3 cellular contexts compared by ENCODE assay signal in genomic region chr16:80576343-80576912, GRCh38.
TF ChIP-seq lines count a peak whose summit lies in the region.

No MANE protein-coding gene starts in this region.

TF ChIP-seq in HepG2, 621 proteins besides CTCF, POLR2A, EP300 and RAD21 (continues in another document):
- TF ChIP-seq ARHGAP35 (CRISPR knock-in tag; IDR thresholded peaks at IDR 0.05; ENCODE audit: borderline replicate concordance): no peak
- TF ChIP-seq LCORL (IDR thresholded peaks at IDR 0.05): peak; percentile 51; the same call in 1 of the 2 replicates
- TF ChIP-seq LCORL (CRISPR knock-in tag; IDR thresholded peaks at IDR 0.05): no peak
- TF ChIP-seq FOXP1 (IDR thresholded peaks at IDR 0.05): 0 out of 2 replicates have a peak, but pooled peaks have one; percentile 46
- TF ChIP-seq FOXP1 (CRISPR knock-in tag; IDR thresholded peaks at IDR 0.05): no peak
- TF ChIP-seq ZNF333 (CRISPR knock-in tag; IDR thresholded peaks at IDR 0.05; ENCODE audit: borderline replicate concordance): no peak
- TF ChIP-seq ZNF605 (CRISPR knock-in tag; IDR thresholded peaks at IDR 0.05): no peak
- no peak for TF ChIP-seq MBD4 (IDR thresholded peaks at IDR 0.05; ENCODE audit: borderline replicate concordance, low read length)
- TF ChIP-seq HCFC1 (IDR thresholded peaks at IDR 0.05; ENCODE audit: low read depth, low read length): no peak
- no peak for TF ChIP-seq ZFP41 (CRISPR knock-in tag; IDR thresholded peaks at IDR 0.05; ENCODE audit: borderline replicate concordance)
- no peak for TF ChIP-seq ZNF510 (CRISPR knock-in tag; IDR thresholded peaks at IDR 0.05; ENCODE audit: low read depth)
- TF ChIP-seq, protein P1, sequence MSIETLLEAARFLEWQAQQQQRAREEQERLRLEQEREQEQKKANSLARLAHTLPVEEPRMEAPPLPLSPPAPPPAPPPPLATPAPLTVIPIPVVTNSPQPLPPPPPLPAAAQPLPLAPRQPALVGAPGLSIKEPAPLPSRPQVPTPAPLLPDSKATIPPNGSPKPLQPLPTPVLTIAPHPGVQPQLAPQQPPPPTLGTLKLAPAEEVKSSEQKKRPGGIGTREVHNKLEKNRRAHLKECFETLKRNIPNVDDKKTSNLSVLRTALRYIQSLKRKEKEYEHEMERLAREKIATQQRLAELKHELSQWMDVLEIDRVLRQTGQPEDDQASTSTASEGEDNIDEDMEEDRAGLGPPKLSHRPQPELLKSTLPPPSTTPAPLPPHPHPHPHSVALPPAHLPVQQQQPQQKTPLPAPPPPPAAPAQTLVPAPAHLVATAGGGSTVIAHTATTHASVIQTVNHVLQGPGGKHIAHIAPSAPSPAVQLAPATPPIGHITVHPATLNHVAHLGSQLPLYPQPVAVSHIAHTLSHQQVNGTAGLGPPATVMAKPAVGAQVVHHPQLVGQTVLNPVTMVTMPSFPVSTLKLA (IDR thresholded peaks at IDR 0.05): peak; percentile 34; the same call in 1 of the 2 replicates
- no peak for TF ChIP-seq ZNF337 (CRISPR knock-in tag; IDR thresholded peaks at IDR 0.05; ENCODE audit: borderline replicate concordance, low read depth)
- TF ChIP-seq ARNT (IDR thresholded peaks at IDR 0.05): peak; percentile 86
- no peak for TF ChIP-seq TERF1 (CRISPR knock-in tag; IDR thresholded peaks at IDR 0.05)
- TF ChIP-seq ZNF160 (CRISPR knock-in tag; IDR thresholded peaks at IDR 0.05): no peak
- TF ChIP-seq ZNF235 (CRISPR knock-in tag; IDR thresholded peaks at IDR 0.05; ENCODE audit: borderline replicate concordance): no peak
- TF ChIP-seq FOXJ3 (CRISPR knock-in tag; IDR thresholded peaks at IDR 0.05; ENCODE audit: borderline replicate concordance): no peak

TF ChIP-seq in IMR-90, 13 proteins besides CTCF, POLR2A, EP300 and RAD21:
- TF ChIP-seq RFX5 (IDR thresholded peaks at IDR 0.05; ENCODE audit: low read depth, low read length) (no peak), MXI1 (IDR thresholded peaks at IDR 0.05; ENCODE audit: borderline replicate concordance, low read depth, low read length) (no peak), NFE2L2 (IDR thresholded peaks at IDR 0.05; ENCODE audit: low read depth, low read length) (no peak)
- TF ChIP-seq, protein P2, sequence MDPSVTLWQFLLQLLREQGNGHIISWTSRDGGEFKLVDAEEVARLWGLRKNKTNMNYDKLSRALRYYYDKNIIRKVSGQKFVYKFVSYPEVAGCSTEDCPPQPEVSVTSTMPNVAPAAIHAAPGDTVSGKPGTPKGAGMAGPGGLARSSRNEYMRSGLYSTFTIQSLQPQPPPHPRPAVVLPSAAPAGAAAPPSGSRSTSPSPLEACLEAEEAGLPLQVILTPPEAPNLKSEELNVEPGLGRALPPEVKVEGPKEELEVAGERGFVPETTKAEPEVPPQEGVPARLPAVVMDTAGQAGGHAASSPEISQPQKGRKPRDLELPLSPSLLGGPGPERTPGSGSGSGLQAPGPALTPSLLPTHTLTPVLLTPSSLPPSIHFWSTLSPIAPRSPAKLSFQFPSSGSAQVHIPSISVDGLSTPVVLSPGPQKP (IDR thresholded peaks at IDR 0.05; ENCODE audit: borderline replicate concordance, low read depth, low read length): no peak
TF ChIP-seq in IMR-90: peak in this region for 0.

TF ChIP-seq in K562, 482 proteins besides CTCF, POLR2A, EP300 and RAD21:
- TF ChIP-seq HLTF (IDR thresholded peaks at IDR 0.05) (no peak), MEIS2 (IDR thresholded peaks at IDR 0.05; ENCODE audit: partially characterized antibody) (no peak), EHMT2 (IDR thresholded peaks at IDR 0.05) (peak; percentile 63; the same call in 1 of the 2 replicates), ATF1 (CRISPR knock-in tag; IDR thresholded peaks at IDR 0.05) (no peak), ATF1 (tag; IDR thresholded peaks at IDR 0.05) (peak; percentile 40; the same call in 1 of the 2 replicates), ARID2 (IDR thresholded peaks at IDR 0.05) (no peak), KDM1A (IDR thresholded peaks at IDR 0.05) (0 out of 4 replicates have a peak, but pooled peaks of 1 of the 2 experiments have one; percentile 18)
